14 cellular contexts compared by ENCODE assay signal in the genomic region with DNA sequence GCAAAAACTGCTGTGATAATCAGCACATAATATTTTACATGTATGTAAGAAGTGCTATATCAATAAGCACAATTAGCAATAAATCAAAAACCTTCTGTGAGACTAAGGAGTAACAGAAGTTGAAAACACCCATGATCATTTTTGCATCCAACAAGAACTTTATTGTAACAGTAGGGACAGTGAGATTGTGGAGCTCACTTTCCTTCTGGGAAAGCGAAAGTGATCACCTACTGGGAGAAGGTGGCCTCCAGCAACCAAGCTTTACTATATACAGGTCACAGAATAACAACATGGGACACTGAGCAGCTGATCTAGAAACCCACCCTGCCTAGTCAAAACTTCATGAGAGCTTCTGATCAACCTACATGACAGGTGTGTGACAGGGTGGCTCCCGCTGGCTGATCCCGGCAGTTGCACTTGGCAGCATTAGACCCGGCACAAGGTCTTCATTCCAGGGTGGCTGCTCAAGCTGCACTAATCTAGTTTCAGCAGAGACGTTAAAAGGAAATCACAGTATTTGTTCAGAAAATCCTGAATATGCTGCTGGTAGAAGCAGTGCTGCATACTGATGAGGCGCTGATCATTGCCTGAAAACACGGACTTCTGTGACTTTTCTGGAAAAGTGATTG.
A peak's percentile ranks its signal among the peaks of the same experiment; 100 is the strongest.
DNase-seq lines count a peak whose midpoint lies in the region; ATAC-seq, FAIRE-seq and TF ChIP-seq lines count a peak whose summit lies in the region.
"Had no signal": no experiment of that assay in that cellular context is flagged by ENCODE, and none has a peak within 500 bp of the region (broad histone marks: within the 10 kb centered on the region; RNA-seq: fewer than 3 reads in every experiment).

No MANE protein-coding gene starts in this region.

- H3K4me3 ChIP-seq in H1 (ENCODE audit: extremely low read depth in 1 of 4, insufficient read depth in 2 of 4, low read depth in 3 of 4, low read length in 4 of 4) (no peak overlapping the region), mucosa of stomach (ENCODE audit: low read length) (no peak overlapping the region)

- H3K4me1 Mint-ChIP-seq in Calu3 (ENCODE audit: low read depth, unreplicated experiment), result peaks cover 17% of the 10 kb centered on the region

- no peak overlapping the region for H2AK5ac ChIP-seq in H1 (ENCODE audit: low read depth, low read length)

- H3K9me3 ChIP-seq in H1 (ENCODE audit: insufficient read depth in 2 of 2, low read depth in 1 of 2, low read length in 1 of 2), result peaks cover 0 to 3% of the 10 kb centered on the region in 2 experiments; a peak in 3 of 4 replicates
- no peaks in the 10 kb centered on the region for H3K9me3 ChIP-seq in mucosa of stomach (ENCODE audit: control insufficient read depth, low read length)

- no TSS peak for BruUV-seq in Calu3 (replicated peaks; lab: Mats Ljungman, UMichigan)

- TF ChIP-seq EP300 in H1 (IDR thresholded peaks at IDR 0.05; ENCODE audit: borderline replicate concordance in 1 of 2, low read depth in 2 of 2, low read length in 2 of 2), result no peak

- H3K56ac ChIP-seq in H1 (replicated peaks; ENCODE audit: insufficient read length, low read depth, low read length), result no peak overlapping the region

- H2BK20ac ChIP-seq in H1 (ENCODE audit: low read length), result no peak overlapping the region

- H3K4me2 ChIP-seq in H1 (ENCODE audit: insufficient read depth in 1 of 2, low read depth in 2 of 2, low read length in 2 of 2), result no peak overlapping the region

- TF ChIP-seq CTCF in Calu3 (IDR thresholded peaks at IDR 0.05; ENCODE audit: unreplicated experiment) (no peak), H1 (IDR thresholded peaks at IDR 0.05; ENCODE audit: control extremely low read depth in 1 of 3, insufficient read depth in 1 of 3, low read depth in 1 of 3, low read length in 3 of 3) (peak in 1 of 3 experiments; percentile 25; a peak in 1 of 4 replicates)

- H4K20me1 ChIP-seq in H1 (replicated peaks in 1 of 2; ENCODE audit: control insufficient read depth in 1 of 2, insufficient read depth in 2 of 2, low read length in 2 of 2), result no peaks in the 10 kb centered on the region

- H3K27ac Mint-ChIP-seq in Calu3 (ENCODE audit: unreplicated experiment), result no peak overlapping the region
- H3K27ac Mint-ChIP-seq: B cell; effector memory CD8-positive, alpha-beta T cell; stimulated activated naive B cell treated with anti-CD40 and anti-IgM and Interleukin-4, amounts not matched to agents 10 μg/mL and 1 μg/mL and 100 μg/mL, for 72 hours had no signal

- H3K4me1 ChIP-seq in H1 (replicated peaks in 1 of 4; ENCODE audit: control insufficient read depth in 3 of 4, insufficient read depth in 4 of 4, low read length in 3 of 4) (no peaks in the 10 kb centered on the region), mucosa of stomach (ENCODE audit: control insufficient read depth, insufficient read depth, low read length) (no peaks in the 10 kb centered on the region)

- CTCF ChIA-PET in Calu3 (lab: Charles Lee), result interaction anchor here (0.5 to 1.7 kb wide), 5 partner anchors 12 to 372 kb away, joined by 3 to 4 read pairs (median 3); a partner anchor contains a TSS
- CTCF ChIA-PET in H1 (lab: Charles Lee; ENCODE audit: partially characterized antibody), result interaction anchor here (0.7 to 2.9 kb wide), 9 partner anchors 10 to 252 kb away, joined by 3 to 10 read pairs (median 4); no protein-coding TSS in a partner anchor

- no peak overlapping the region for H3K14ac ChIP-seq in H1 (ENCODE audit: insufficient read length)

- H3K23ac ChIP-seq in H1 (ENCODE audit: insufficient read length), result no peak overlapping the region

- ATAC-seq in GM21737 (IDR thresholded peaks at IDR 0.05; ENCODE audit: unreplicated experiment), result no peak
- ATAC-seq: effector memory CD8-positive, alpha-beta T cell; stimulated activated naive B cell treated with anti-CD40 and anti-IgM and Interleukin-4, amounts not matched to agents 10 μg/mL and 1 μg/mL and 100 μg/mL, for 72 hours had no signal

- H3K36me3 Mint-ChIP-seq in Calu3 (ENCODE audit: insufficient read depth, unreplicated experiment), result peaks cover 5% of the 10 kb centered on the region

- no peaks in the 10 kb centered on the region for H3K79me2 ChIP-seq in H1 (ENCODE audit: control insufficient read depth in 1 of 2, insufficient read depth in 2 of 2, low read length in 2 of 2)

- H4K91ac ChIP-seq in H1 (replicated peaks; ENCODE audit: insufficient read length, low read length), result no peak overlapping the region

- no peak overlapping the region for H2AFZ ChIP-seq in H1 (ENCODE audit: low read length)

- H3K27me3 Mint-ChIP-seq in Calu3 (ENCODE audit: unreplicated experiment), result no peaks in the 10 kb centered on the region
- H3K27me3 Mint-ChIP-seq: B cell; stimulated activated naive B cell treated with anti-CD40 and anti-IgM and Interleukin-4, amounts not matched to agents 10 μg/mL and 1 μg/mL and 100 μg/mL, for 72 hours had no signal

- H3K27me3 ChIP-seq in H1 (replicated peaks in 1 of 4; ENCODE audit: control insufficient read depth in 3 of 4, extremely low read depth in 1 of 4, insufficient read depth in 3 of 4, low read length in 3 of 4) (no peaks in the 10 kb centered on the region), mucosa of stomach (ENCODE audit: control insufficient read depth, insufficient read depth, low read length) (no peaks in the 10 kb centered on the region)

- H3K36me3 ChIP-seq in H1 (ENCODE audit: control insufficient read depth in 2 of 4, insufficient read depth in 4 of 4, low read length in 3 of 4) (no peaks in the 10 kb centered on the region), mucosa of stomach (ENCODE audit: control insufficient read depth, insufficient read depth, low read length) (no peaks in the 10 kb centered on the region)

- peak; percentile 38 to 50 for TF ChIP-seq RAD21 in H1 (IDR thresholded peaks at IDR 0.05 in 1 of 2, conservative IDR thresholded peaks at IDR 0.05 in 1 of 2; ENCODE audit: low read depth in 2 of 2, low read length in 2 of 2)

- H2BK5ac ChIP-seq in H1 (ENCODE audit: low read depth, low read length), result no peak overlapping the region

- no peak overlapping the region for H2BK12ac ChIP-seq in H1 (ENCODE audit: low read depth, low read length)

- H3K4me3 Mint-ChIP-seq in Calu3 (ENCODE audit: low read depth, unreplicated experiment), result peak overlapping the region; percentile 60
- H3K4me3 Mint-ChIP-seq: B cell; effector memory CD8-positive, alpha-beta T cell; stimulated activated naive B cell treated with anti-CD40 and anti-IgM and Interleukin-4, amounts not matched to agents 10 μg/mL and 1 μg/mL and 100 μg/mL, for 72 hours had no signal

- no peak overlapping the region for H4K5ac ChIP-seq in H1 (ENCODE audit: insufficient read length, low read depth, low read length)

- 89% methylated on average over 7 of the region's 7 CpGs; no CpG with 5 or more reads in 1 of the 2 experiments for WGBS in H1 (ENCODE audit: extremely low coverage in 1 of 2, insufficient coverage in 1 of 2, insufficient read length in 1 of 2, insufficient replicate concordance in 2 of 2, low coverage in 1 of 2, low lambda C conversion rate in 2 of 2, missing lambda C conversion rate in 1 of 2), 2 experiments

- H2BK15ac ChIP-seq in H1 (ENCODE audit: low read length), result no peak overlapping the region

- no peak overlapping the region for H3K27ac ChIP-seq in H1 (ENCODE audit: low read depth, low read length)

- FAIRE-seq in H1 (lab: Jason Lieb, UNC), result no peak

- no peaks in the 10 kb centered on the region; the same call in 1 of the 2 replicates for H3K23me2 ChIP-seq in H1 (ENCODE audit: low read depth, low read length)

- no peak overlapping the region for H3K4ac ChIP-seq in H1 (replicated peaks; ENCODE audit: insufficient read length, low read depth, low read length)

- DNase-seq in Calu3 (peak; percentile 27), NCI-H82 (lab: John Stamatoyannopoulos, UW) (peak; percentile 51), H1 (ENCODE audit: low read depth in 1 of 2, low spot score in 2 of 2) (no peak), putamen (ENCODE audit: low spot score) (no peak)
- no peak for DNase-seq in stimulated activated CD4-positive, alpha-beta T cell treated with anti-CD3 and anti-CD28 coated beads, Interleukin-2, amount 100 ng/mL, for 24 hours
- DNase-seq in stimulated activated CD4-positive, alpha-beta T cell treated with anti-CD3 and anti-CD28 coated beads, Interleukin-4, amount 100 ng/mL, for 1 hour, result no peak
- DNase-seq: effector memory CD8-positive, alpha-beta T cell; HCEC 1CT; IMR-90; NCI-H187 treated with DMSO at 0.1 percent for 48 hours; stimulated activated naive B cell treated with anti-CD40 and anti-IgM and Interleukin-4, amounts not matched to agents 10 μg/mL and 1 μg/mL and 100 μg/mL, for 72 hours had no signal

- no peak overlapping the region for H4K8ac ChIP-seq in H1 (ENCODE audit: extremely low read depth, insufficient read depth, low read length)

- H3K9me3 Mint-ChIP-seq in Calu3 (ENCODE audit: low read depth, unreplicated experiment), result no peaks in the 10 kb centered on the region

- no peak overlapping the region for H2BK120ac ChIP-seq in H1 (replicated peaks; ENCODE audit: low read depth, low read length)

- POLR2A ChIA-PET in H1 (lab: Charles Lee; ENCODE audit: partially characterized antibody), result interaction anchor here (1.0 to 1.1 kb wide), 2 partner anchors 16 to 64 kb away, joined by 3 to 4 read pairs; a partner anchor contains a TSS

- intact Hi-C loops in Calu3 (cut with micrococcal nuclease; ENCODE audit: unreplicated experiment), result no loop called here

- TF ChIP-seq POLR2A in H1 (IDR thresholded peaks at IDR 0.05; ENCODE audit: control extremely low read depth in 1 of 2, low read depth in 2 of 2, low read length in 2 of 2), result no peak

- no peaks in the 10 kb centered on the region for H3K79me1 ChIP-seq in H1 (ENCODE audit: low read depth, low read length)

- H3K9ac ChIP-seq in H1 (replicated peaks in 1 of 4; ENCODE audit: extremely low read depth in 1 of 4, low read depth in 3 of 4, low read length in 3 of 4) (no peak overlapping the region), mucosa of stomach (ENCODE audit: low read length) (peak overlapping the region; percentile 42)

- H3K18ac ChIP-seq in H1 (ENCODE audit: extremely low read depth, low read length), result no peak overlapping the region

TF ChIP-seq in H1, 55 proteins besides CTCF, POLR2A, EP300 and RAD21:
- TF ChIP-seq BCL11A (IDR thresholded peaks at IDR 0.05; ENCODE audit: low read depth in 2 of 2, low read length in 2 of 2) (no peak), KDM1A (IDR thresholded peaks at IDR 0.05; ENCODE audit: borderline replicate concordance, low read length) (no peak), NRF1 (IDR thresholded peaks at IDR 0.05; ENCODE audit: low read depth, low read length) (no peak), CHD2 (IDR thresholded peaks at IDR 0.05; ENCODE audit: low read length) (no peak), FOSL1 (IDR thresholded peaks at IDR 0.05; ENCODE audit: insufficient read depth, low read depth, low read length) (no peak), CTBP2 (IDR thresholded peaks at IDR 0.05; ENCODE audit: borderline replicate concordance, insufficient read depth, insufficient read length, low read length) (no peak)
- TF ChIP-seq, protein P1, sequence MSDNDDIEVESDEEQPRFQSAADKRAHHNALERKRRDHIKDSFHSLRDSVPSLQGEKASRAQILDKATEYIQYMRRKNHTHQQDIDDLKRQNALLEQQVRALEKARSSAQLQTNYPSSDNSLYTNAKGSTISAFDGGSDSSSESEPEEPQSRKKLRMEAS (IDR thresholded peaks at IDR 0.05), result no peak

Comparison
In these comparisons a context has a peak if more than half of its experiments do, and no peak if none do; other contexts are left out.
1. DNase-seq: peak in Calu3 (single experiment) and NCI-H82 (single experiment); none in H1 (0 of 2), stimulated activated CD4-positive, alpha-beta T cell treated with anti-CD3 and anti-CD28 coated beads, Interleukin-2, amount 100 ng/mL, for 24 hours (0 of 2), stimulated activated CD4-positive, alpha-beta T cell treated with anti-CD3 and anti-CD28 coated beads, Interleukin-4, amount 100 ng/mL, for 1 hour (single experiment) and putamen (single experiment).